In the genomic region with DNA sequence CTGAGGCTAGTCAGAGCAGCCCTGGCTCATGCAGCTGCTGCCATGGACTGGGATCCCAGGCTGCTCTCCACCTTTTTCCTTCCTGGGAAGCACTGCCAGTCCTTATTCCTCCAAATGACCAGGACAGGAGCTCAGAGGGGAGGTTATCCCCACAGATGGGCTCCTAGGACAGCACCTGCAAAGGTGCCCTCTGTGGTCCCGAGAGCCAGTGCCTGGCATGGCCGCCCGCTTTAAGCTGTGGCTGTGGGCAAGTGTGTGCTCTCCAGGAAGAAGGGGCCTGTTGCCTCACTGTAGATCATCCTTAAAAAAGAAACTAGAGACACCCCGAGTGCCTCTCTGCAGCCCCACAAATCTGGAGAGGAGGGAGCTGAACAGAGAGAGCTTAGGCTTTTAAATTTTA, we compare ENCODE assay signal across 24 cellular contexts.
DNase-seq lines count a peak whose midpoint lies in the region; ATAC-seq, FAIRE-seq and TF ChIP-seq lines count a peak whose summit lies in the region.
"Had no signal": no experiment of that assay in that cellular context is flagged by ENCODE, and none has a peak within 500 bp of the region (broad histone marks: within the 10 kb centered on the region; RNA-seq: fewer than 3 reads in every experiment).

No MANE protein-coding gene starts in this region.

- no peak overlapping the region for H3K9ac ChIP-seq in neural progenitor cell
- H3K9ac ChIP-seq: BLaER1 treated with 17β-estradiol and CSF1 and Interleukin-3, amounts not matched to agents 10 nM and 100 nM had no signal

- peak overlapping the region; percentile 28 for H2AFZ ChIP-seq in neural progenitor cell (replicated peaks)

- DNase-seq in activated naive CD4-positive, alpha-beta T cell treated with anti-CD3 and anti-CD28 coated beads, Interleukin-2, amount 50 U/mL, for 72 hours (ENCODE audit: low spot score in 2 of 2) = no peak
- peak; percentile 2 for DNase-seq in H7
- peak; percentile 68 for DNase-seq in esophagus muscularis mucosa (ENCODE audit: extremely low spot score)
- no peak for DNase-seq in neural progenitor cell (ENCODE audit: low spot score)
- DNase-seq in ovary = no peak
- no peak for DNase-seq in H54 (ENCODE audit: insufficient read length, low spot score)
- DNase-seq: AML-193; Caco-2; Calu3; CD4-positive, alpha-beta T cell; CD8-positive, alpha-beta T cell; DMS79 treated with DMSO at 0.1 percent for 48 hours; GF-D8 had no signal

- TF ChIP-seq POLR2A in esophagus muscularis mucosa (IDR thresholded peaks at IDR 0.05; ENCODE audit: low read depth) (no peak), ovary (IDR thresholded peaks at IDR 0.05) (no peak), H54 (IDR thresholded peaks at IDR 0.05; ENCODE audit: low read depth, low read length) (no peak)

- H3K9me3 ChIP-seq in esophagus muscularis mucosa (peaks cover 0 to 13% (median 6%) of the 10 kb centered on the region in 4 donors), neural progenitor cell (ENCODE audit: low read depth) (no peaks in the 10 kb centered on the region), ovary (no peaks in the 10 kb centered on the region)
- H3K9me3 ChIP-seq: A549 had no signal

- H3K4me3 Mint-ChIP-seq in activated naive CD4-positive, alpha-beta T cell treated with anti-CD3 and anti-CD28 coated beads, Interleukin-2, amount 50 U/mL, for 24 hours = no peak overlapping the region
- H3K4me3 Mint-ChIP-seq in neural progenitor cell = no peak overlapping the region
- H3K4me3 Mint-ChIP-seq: B cell; CD4-positive, alpha-beta T cell; CD8-positive, alpha-beta T cell had no signal

- H3K27me3 ChIP-seq in H7 (ENCODE audit: control insufficient read depth, insufficient read depth, low read length) (no peaks in the 10 kb centered on the region), esophagus muscularis mucosa (no peaks in the 10 kb centered on the region), neural progenitor cell (no peaks in the 10 kb centered on the region), ovary (no peaks in the 10 kb centered on the region)
- H3K27me3 ChIP-seq: BLaER1 treated with 17β-estradiol and CSF1 and Interleukin-3, amounts not matched to agents 10 nM and 100 nM had no signal

- no peaks in the 10 kb centered on the region for H3K4me1 ChIP-seq in esophagus muscularis mucosa
- no peaks in the 10 kb centered on the region for H3K4me1 ChIP-seq in neural progenitor cell
- no peaks in the 10 kb centered on the region for H3K4me1 ChIP-seq in ovary (ENCODE audit: insufficient read depth)
- H3K4me1 ChIP-seq: A549; BLaER1 treated with 17β-estradiol and CSF1 and Interleukin-3, amounts not matched to agents 10 nM and 100 nM; Caco-2 had no signal

- no peaks in the 10 kb centered on the region for H3K79me2 ChIP-seq in neural progenitor cell (ENCODE audit: low read depth)

- peak overlapping the region; percentile 62 for H3K27ac Mint-ChIP-seq in activated naive CD4-positive, alpha-beta T cell treated with anti-CD3 and anti-CD28 coated beads, Interleukin-2, amount 50 U/mL, for 24 hours
- no peak overlapping the region for H3K27ac Mint-ChIP-seq in activated naive CD4-positive, alpha-beta T cell treated with anti-CD3 and anti-CD28 coated beads, Interleukin-2, amount 50 U/mL, for 72 hours
- no peak overlapping the region for H3K27ac Mint-ChIP-seq in neural progenitor cell
- H3K27ac Mint-ChIP-seq: B cell; CD4-positive, alpha-beta T cell; CD8-positive, alpha-beta T cell had no signal

- H3K36me3 Mint-ChIP-seq in activated naive CD4-positive, alpha-beta T cell treated with anti-CD3 and anti-CD28 coated beads, Interleukin-2, amount 50 U/mL, for 24 hours = peaks cover 7% of the 10 kb centered on the region
- H3K36me3 Mint-ChIP-seq in activated naive CD4-positive, alpha-beta T cell treated with anti-CD3 and anti-CD28 coated beads, Interleukin-2, amount 50 U/mL, for 72 hours = peaks cover 18 to 19% of the 10 kb centered on the region in 2 donors
- H3K36me3 Mint-ChIP-seq in neural progenitor cell = peaks cover 3% of the 10 kb centered on the region

- H3F3A ChIP-seq in neural progenitor cell (ENCODE audit: low read depth) = no peaks in the 10 kb centered on the region

- TF ChIP-seq CTCF in esophagus muscularis mucosa (IDR thresholded peaks at IDR 0.05) (no peak), neural progenitor cell (IDR thresholded peaks at IDR 0.05) (no peak), ovary (IDR thresholded peaks at IDR 0.05) (no peak)

- no peak for ATAC-seq in activated naive CD4-positive, alpha-beta T cell treated with anti-CD3 and anti-CD28 coated beads, Interleukin-2, amount 50 U/mL, for 72 hours
- no peak for ATAC-seq in GM21390 (IDR thresholded peaks at IDR 0.05; ENCODE audit: unreplicated experiment)
- ATAC-seq: A549; CD8-positive, alpha-beta T cell had no signal

- no peaks in the 10 kb centered on the region for H3K36me3 ChIP-seq in H7 (replicated peaks; ENCODE audit: control insufficient read depth, insufficient read depth, low read length)
- H3K36me3 ChIP-seq in esophagus muscularis mucosa = no peaks in the 10 kb centered on the region
- no peaks in the 10 kb centered on the region for H3K36me3 ChIP-seq in neural progenitor cell
- H3K36me3 ChIP-seq in ovary = no peaks in the 10 kb centered on the region
- H3K36me3 ChIP-seq: BLaER1 treated with 17β-estradiol and CSF1 and Interleukin-3, amounts not matched to agents 10 nM and 100 nM had no signal

- intact Hi-C loops in esophagus muscularis mucosa (cut with DNase I) = no loop called here
- intact Hi-C loops in ovary (cut with DNase I) = no loop called here

- H3K4me1 Mint-ChIP-seq in activated naive CD4-positive, alpha-beta T cell treated with anti-CD3 and anti-CD28 coated beads, Interleukin-2, amount 50 U/mL, for 24 hours = no peaks in the 10 kb centered on the region
- no peaks in the 10 kb centered on the region for H3K4me1 Mint-ChIP-seq in neural progenitor cell
- H3K4me1 Mint-ChIP-seq: B cell had no signal

- TF ChIP-seq EP300 in esophagus muscularis mucosa (IDR thresholded peaks at IDR 0.05) = no peak
- TF ChIP-seq EP300 in ovary (IDR thresholded peaks at IDR 0.05) = no peak

- no peaks in the 10 kb centered on the region for H3K27me3 Mint-ChIP-seq in activated naive CD4-positive, alpha-beta T cell treated with anti-CD3 and anti-CD28 coated beads, Interleukin-2, amount 50 U/mL, for 24 hours
- H3K27me3 Mint-ChIP-seq in neural progenitor cell (ENCODE audit: insufficient read depth, low read depth) = peaks cover 5% of the 10 kb centered on the region
- H3K27me3 Mint-ChIP-seq: B cell; CD4-positive, alpha-beta T cell had no signal

- FAIRE-seq in H54 (lab: Jason Lieb, UNC) = no peak
- FAIRE-seq: A549, D721Med, G401.6, GM12891, GM19239 had no signal

- H4K20me1 ChIP-seq in neural progenitor cell (ENCODE audit: low read depth) = no peaks in the 10 kb centered on the region
- H4K20me1 ChIP-seq: BLaER1 treated with 17β-estradiol and CSF1 and Interleukin-3, amounts not matched to agents 10 nM and 100 nM had no signal

- peaks cover 9% of the 10 kb centered on the region for H3K9me3 Mint-ChIP-seq in activated naive CD4-positive, alpha-beta T cell treated with anti-CD3 and anti-CD28 coated beads, Interleukin-2, amount 50 U/mL, for 24 hours
- peaks cover 10 to 15% of the 10 kb centered on the region in 2 donors for H3K9me3 Mint-ChIP-seq in activated naive CD4-positive, alpha-beta T cell treated with anti-CD3 and anti-CD28 coated beads, Interleukin-2, amount 50 U/mL, for 72 hours
- peaks cover 13% of the 10 kb centered on the region for H3K9me3 Mint-ChIP-seq in neural progenitor cell

- no peak overlapping the region for H3K4me2 ChIP-seq in neural progenitor cell
- H3K4me2 ChIP-seq: A549; BLaER1 treated with 17β-estradiol and CSF1 and Interleukin-3, amounts not matched to agents 10 nM and 100 nM had no signal

- H3K27ac ChIP-seq in esophagus muscularis mucosa (replicated peaks in 1 of 4) (no peak overlapping the region), neural progenitor cell (no peak overlapping the region), ovary (no peak overlapping the region)
- H3K27ac ChIP-seq: 22Rv1; A549; BLaER1 treated with 17β-estradiol and CSF1 and Interleukin-3, amounts not matched to agents 10 nM and 100 nM; C4-2B had no signal

- H3K4me3 ChIP-seq in H7 (ENCODE audit: insufficient read depth, low read depth, low read length) (no peak overlapping the region), esophagus muscularis mucosa (no peak overlapping the region), neural progenitor cell (no peak overlapping the region), ovary (no peak overlapping the region)
- H3K4me3 ChIP-seq: A549; BLaER1 treated with 17β-estradiol and CSF1 and Interleukin-3, amounts not matched to agents 10 nM and 100 nM had no signal

- 91% methylated on average over 4 of the region's 4 CpGs for WGBS in esophagus muscularis mucosa
- WGBS in ovary, 3 donors = 85 to 91% (median 88%) methylated on average over 4 of the region's 4 CpGs

Comparison
In these comparisons a context has a peak if more than half of its experiments do, and no peak if none do; other contexts are left out.
1. DNase-seq: peak in H7 (single experiment) and esophagus muscularis mucosa (single experiment); none in activated naive CD4-positive, alpha-beta T cell treated with anti-CD3 and anti-CD28 coated beads, Interleukin-2, amount 50 U/mL, for 72 hours (0 of 2), neural progenitor cell (single experiment), ovary (0 of 5) and H54 (single experiment).